In genomic region chr7:36367561-36367889, GRCh38 we compare ENCODE assay signal across 1 cellular context.
TF ChIP-seq lines count a peak whose summit lies in the region.

No MANE protein-coding gene starts in this region.

TF ChIP-seq in SK-N-SH, 30 proteins besides CTCF, POLR2A, EP300 and RAD21 (continued from another document):
- TF ChIP-seq USF2 (IDR thresholded peaks at IDR 0.05; ENCODE audit: borderline replicate concordance, low read depth, low read length) (no peak), MEF2A (IDR thresholded peaks at IDR 0.05; ENCODE audit: borderline replicate concordance, low read depth) (no peak), POLR2AphosphoS5 (IDR thresholded peaks at IDR 0.05; ENCODE audit: low read depth, low read length) (no peak), NRF1 (IDR thresholded peaks at IDR 0.05; ENCODE audit: low read depth, low read length) (no peak), SIN3A (IDR thresholded peaks at IDR 0.05; ENCODE audit: borderline replicate concordance, low read depth, low read length) (no peak), FOSL2 (IDR thresholded peaks at IDR 0.05; ENCODE audit: borderline replicate concordance, low read depth) (no peak)
